12 cellular contexts compared by ENCODE assay signal in genomic region chr11:76615950-76616349, GRCh38. TPM values are rescaled to one million over a fixed set of nuclear protein-coding genes. Genes with fewer than 3 reads are reported as not detected.
DNase-seq lines count a peak whose midpoint lies in the region; ATAC-seq, FAIRE-seq and TF ChIP-seq lines count a peak whose summit lies in the region.
"Had no signal": no experiment of that assay in that cellular context is flagged by ENCODE, and none has a peak within 500 bp of the region (broad histone marks: within the 10 kb centered on the region; RNA-seq: fewer than 3 reads in every experiment).

No MANE protein-coding gene starts in this region.

- TF ChIP-seq EP300 in H1 (IDR thresholded peaks at IDR 0.05; ENCODE audit: borderline replicate concordance in 1 of 2, low read depth in 2 of 2, low read length in 2 of 2): no peak

- CTCF ChIA-PET in activated CD4-positive, alpha-beta T cell treated with anti-CD3 and anti-CD28 coated beads, Interleukin-2, amount 10 ng/mL, durations not matched to agents 7 days and 5 days (lab: Charles Lee): no interaction called here
- CTCF ChIA-PET in H1 (lab: Charles Lee; ENCODE audit: partially characterized antibody) (interaction anchor here (0.7 to 1.4 kb wide), 2 partner anchors 17 to 229 kb away, joined by 3 to 5 read pairs; no protein-coding TSS in a partner anchor), Caco-2 (lab: Charles Lee) (no interaction called here)

- no peak overlapping the region for H3K9ac ChIP-seq in H1 (replicated peaks in 1 of 4; ENCODE audit: extremely low read depth in 1 of 4, low read depth in 3 of 4, low read length in 3 of 4)

- no peak overlapping the region for H3K56ac ChIP-seq in H1 (replicated peaks; ENCODE audit: insufficient read length, low read depth, low read length)

- no peaks in the 10 kb centered on the region for H3K79me2 ChIP-seq in H1 (ENCODE audit: control insufficient read depth in 1 of 2, insufficient read depth in 2 of 2, low read length in 2 of 2)

- peak; percentile 55 for ATAC-seq in aorta (ENCODE audit: low FRiP score)

- H4K8ac ChIP-seq in H1 (ENCODE audit: extremely low read depth, insufficient read depth, low read length): no peak overlapping the region

- WGBS in H1 (ENCODE audit: extremely low coverage in 1 of 2, insufficient coverage in 1 of 2, insufficient read length in 1 of 2, insufficient replicate concordance in 2 of 2, low coverage in 1 of 2, low lambda C conversion rate in 2 of 2, missing lambda C conversion rate in 1 of 2), 2 experiments: 84% methylated on average over 4 of the region's 4 CpGs; no CpG with 5 or more reads in 1 of the 2 experiments
- WGBS in aorta, 2 donors: 7 to 9% methylated on average over 4 of the region's 4 CpGs

- H3K79me1 ChIP-seq in H1 (ENCODE audit: low read depth, low read length): no peaks in the 10 kb centered on the region

- no peak overlapping the region for H4K5ac ChIP-seq in H1 (ENCODE audit: insufficient read length, low read depth, low read length)

- BruUV-seq in Caco-2 (replicated peaks; lab: Mats Ljungman, UMichigan): no TSS peak

- no peak for TF ChIP-seq RAD21 in H1 (IDR thresholded peaks at IDR 0.05 in 1 of 2, conservative IDR thresholded peaks at IDR 0.05 in 1 of 2; ENCODE audit: low read depth in 2 of 2, low read length in 2 of 2)

- H3K23me2 ChIP-seq in H1 (ENCODE audit: low read depth, low read length): no peaks in the 10 kb centered on the region

- POLR2A ChIA-PET in activated CD4-positive, alpha-beta T cell treated with anti-CD3 and anti-CD28 coated beads, Interleukin-2, amount 10 ng/mL, durations not matched to agents 7 days and 5 days (lab: Charles Lee): no interaction called here
- POLR2A ChIA-PET in H1 (lab: Charles Lee; ENCODE audit: partially characterized antibody): no interaction called here
- POLR2A ChIA-PET in Caco-2 (lab: Charles Lee): no interaction called here

- H4K20me1 ChIP-seq in H1 (replicated peaks in 1 of 2; ENCODE audit: control insufficient read depth in 1 of 2, insufficient read depth in 2 of 2, low read length in 2 of 2): no peaks in the 10 kb centered on the region

- H2BK12ac ChIP-seq in H1 (ENCODE audit: low read depth, low read length): no peak overlapping the region

- H3K4me1 ChIP-seq in H1 (replicated peaks in 1 of 4; ENCODE audit: control insufficient read depth in 3 of 4, insufficient read depth in 4 of 4, low read length in 3 of 4) (peaks cover 0 to 6% (median 1%) of the 10 kb centered on the region in 4 experiments; a peak in 4 of 7 replicates), aorta (ENCODE audit: control insufficient read depth in 1 of 2, insufficient read depth in 2 of 2, low read length in 2 of 2) (peaks cover 0 to 5% of the 10 kb centered on the region in 2 donors), Caco-2 (no peaks in the 10 kb centered on the region)

- H3K4me1 Mint-ChIP-seq in activated CD4-positive, alpha-beta T cell treated with anti-CD3 and anti-CD28 coated beads, Interleukin-2, amount 10 ng/mL, durations not matched to agents 24 days and 14 days: peaks cover 1% of the 10 kb centered on the region
- H3K4me1 Mint-ChIP-seq in activated CD4-positive, alpha-beta T cell treated with anti-CD3 and anti-CD28 coated beads, Interleukin-2, amount 10 ng/mL, durations not matched to agents 7 days and 5 days: no peaks in the 10 kb centered on the region
- H3K4me1 Mint-ChIP-seq in Caco-2 (ENCODE audit: low read depth, unreplicated experiment): no peaks in the 10 kb centered on the region

- H3K4me3 Mint-ChIP-seq in activated CD4-positive, alpha-beta T cell treated with anti-CD3 and anti-CD28 coated beads, Interleukin-2, amount 10 ng/mL, durations not matched to agents 24 days and 14 days: no peak overlapping the region
- no peak overlapping the region for H3K4me3 Mint-ChIP-seq in activated CD4-positive, alpha-beta T cell treated with anti-CD3 and anti-CD28 coated beads, Interleukin-2, amount 10 ng/mL, durations not matched to agents 7 days and 5 days
- H3K4me3 Mint-ChIP-seq in Caco-2 (ENCODE audit: unreplicated experiment): no peak overlapping the region

- no peak for FAIRE-seq in H1 (lab: Jason Lieb, UNC)
- FAIRE-seq: endometrium had no signal

- no peak overlapping the region for H3K4ac ChIP-seq in H1 (replicated peaks; ENCODE audit: insufficient read length, low read depth, low read length)

- no peak overlapping the region for H3K18ac ChIP-seq in H1 (ENCODE audit: extremely low read depth, low read length)

- intact Hi-C loops in activated CD4-positive, alpha-beta T cell treated with anti-CD3 and anti-CD28 coated beads, Interleukin-2, amount 10 ng/mL, durations not matched to agents 24 days and 14 days (cut with micrococcal nuclease): no loop called here
- intact Hi-C loops in aorta (cut with DNase I): loop anchor here (2.0 to 5.0 kb wide), 3 partner anchors 36 to 51 kb away; no protein-coding TSS in a partner anchor
- intact Hi-C loops in Caco-2 (cut with micrococcal nuclease; ENCODE audit: unreplicated experiment): loop anchor here (1.0 kb wide), 1 partner anchor 18 kb away; no protein-coding TSS in a partner anchor

- H3K36me3 ChIP-seq in H1 (ENCODE audit: control insufficient read depth in 2 of 4, insufficient read depth in 4 of 4, low read length in 3 of 4): no peaks in the 10 kb centered on the region
- no peaks in the 10 kb centered on the region for H3K36me3 ChIP-seq in aorta (ENCODE audit: control insufficient read depth in 1 of 2, insufficient read depth in 2 of 2, low read length in 1 of 2)
- no peaks in the 10 kb centered on the region for H3K36me3 ChIP-seq in Caco-2 (ENCODE audit: control insufficient read depth, insufficient read depth, low read length)

- no peak for TF ChIP-seq CTCF in H1 (IDR thresholded peaks at IDR 0.05; ENCODE audit: control extremely low read depth in 1 of 3, insufficient read depth in 1 of 3, low read depth in 1 of 3, low read length in 3 of 3)
- TF ChIP-seq CTCF in Caco-2 (IDR thresholded peaks at IDR 0.05; ENCODE audit: insufficient read depth in 1 of 2, low read depth in 1 of 2, low read length in 1 of 2, severe bottlenecking in 1 of 2, unreplicated experiment in 1 of 2): no peak

- no peak overlapping the region for H3K4me3 ChIP-seq in H1 (ENCODE audit: extremely low read depth in 1 of 4, insufficient read depth in 2 of 4, low read depth in 3 of 4, low read length in 4 of 4)
- no peak overlapping the region for H3K4me3 ChIP-seq in aorta (ENCODE audit: low read length in 2 of 2)
- no peak overlapping the region for H3K4me3 ChIP-seq in Caco-2 (ENCODE audit: low read depth, low read length)

- peak overlapping the region; percentile 32; the same call in 1 of the 2 replicates for H2AFZ ChIP-seq in H1 (ENCODE audit: low read length)

- H3K27ac Mint-ChIP-seq in activated CD4-positive, alpha-beta T cell treated with anti-CD3 and anti-CD28 coated beads, Interleukin-2, amount 10 ng/mL, durations not matched to agents 24 days and 14 days: peak overlapping the region; percentile 5
- no peak overlapping the region for H3K27ac Mint-ChIP-seq in activated CD4-positive, alpha-beta T cell treated with anti-CD3 and anti-CD28 coated beads, Interleukin-2, amount 10 ng/mL, durations not matched to agents 7 days and 5 days
- H3K27ac Mint-ChIP-seq in Caco-2 (ENCODE audit: unreplicated experiment): no peak overlapping the region

- H3K9me3 ChIP-seq in H1 (ENCODE audit: insufficient read depth in 2 of 2, low read depth in 1 of 2, low read length in 1 of 2) (peaks cover 2% of the 10 kb centered on the region in 2 experiments; a peak in 1 of 4 replicates), aorta (ENCODE audit: control insufficient read depth, low read length) (no peaks in the 10 kb centered on the region), Caco-2 (peaks cover 10% of the 10 kb centered on the region; the same call in 1 of the 2 replicates)

- H2BK15ac ChIP-seq in H1 (ENCODE audit: low read length): no peak overlapping the region

- no peak overlapping the region for H2BK20ac ChIP-seq in H1 (ENCODE audit: low read length)

- no peak overlapping the region for H3K27ac ChIP-seq in H1 (ENCODE audit: low read depth, low read length)
- H3K27ac ChIP-seq in aorta (ENCODE audit: low read depth in 1 of 2, low read length in 2 of 2): peak overlapping the region; percentile 78 to 91

- H2BK120ac ChIP-seq in H1 (replicated peaks; ENCODE audit: low read depth, low read length): no peak overlapping the region

- no peaks in the 10 kb centered on the region for H3K9me3 Mint-ChIP-seq in activated CD4-positive, alpha-beta T cell treated with anti-CD3 and anti-CD28 coated beads, Interleukin-2, amount 10 ng/mL, durations not matched to agents 24 days and 14 days
- H3K9me3 Mint-ChIP-seq in activated CD4-positive, alpha-beta T cell treated with anti-CD3 and anti-CD28 coated beads, Interleukin-2, amount 10 ng/mL, durations not matched to agents 7 days and 5 days: no peaks in the 10 kb centered on the region
- no peaks in the 10 kb centered on the region for H3K9me3 Mint-ChIP-seq in Caco-2 (ENCODE audit: unreplicated experiment)

- H3K4me2 ChIP-seq in H1 (ENCODE audit: insufficient read depth in 1 of 2, low read depth in 2 of 2, low read length in 2 of 2): no peak overlapping the region

- no peak overlapping the region for H2AK5ac ChIP-seq in H1 (ENCODE audit: low read depth, low read length)

- no peak for DNase-seq in activated CD4-positive, alpha-beta T cell treated with anti-CD3 and anti-CD28 coated beads, Interleukin-2, amount 10 ng/mL, durations not matched to agents 24 days and 14 days
- DNase-seq in activated CD4-positive, alpha-beta T cell treated with anti-CD3 and anti-CD28 coated beads, Interleukin-2, amount 10 ng/mL, durations not matched to agents 7 days and 5 days: no peak
- DNase-seq in H1 (ENCODE audit: low read depth in 1 of 2, low spot score in 2 of 2) (no peak), lung microvascular endothelial cell (ENCODE audit: low read depth in 2 of 2) (peak; percentile 26 to 71), aorta (peak; percentile 89 to 90), COLO829 (ENCODE audit: low spot score) (no peak), Caco-2 (no peak), mucosa of gallbladder (ENCODE audit: low spot score) (no peak)
- DNase-seq: activated T-cell treated with anti-CD3 and anti-CD28 coated beads, Interleukin-2, amount 50 U/mL, for 1 hour; SW 1271 had no signal

- no peak for TF ChIP-seq POLR2A in H1 (IDR thresholded peaks at IDR 0.05; ENCODE audit: control extremely low read depth in 1 of 2, low read depth in 2 of 2, low read length in 2 of 2)

- H3K14ac ChIP-seq in H1 (ENCODE audit: insufficient read length): no peak overlapping the region

- H3K27me3 Mint-ChIP-seq in activated CD4-positive, alpha-beta T cell treated with anti-CD3 and anti-CD28 coated beads, Interleukin-2, amount 10 ng/mL, durations not matched to agents 24 days and 14 days: peaks cover 7% of the 10 kb centered on the region
- H3K27me3 Mint-ChIP-seq in activated CD4-positive, alpha-beta T cell treated with anti-CD3 and anti-CD28 coated beads, Interleukin-2, amount 10 ng/mL, durations not matched to agents 7 days and 5 days: peaks cover 5% of the 10 kb centered on the region
- H3K27me3 Mint-ChIP-seq in Caco-2 (ENCODE audit: insufficient read depth, unreplicated experiment): peaks cover 2% of the 10 kb centered on the region

- no peaks in the 10 kb centered on the region for H3K36me3 Mint-ChIP-seq in activated CD4-positive, alpha-beta T cell treated with anti-CD3 and anti-CD28 coated beads, Interleukin-2, amount 10 ng/mL, durations not matched to agents 24 days and 14 days (ENCODE audit: low read depth)
- H3K36me3 Mint-ChIP-seq in activated CD4-positive, alpha-beta T cell treated with anti-CD3 and anti-CD28 coated beads, Interleukin-2, amount 10 ng/mL, durations not matched to agents 7 days and 5 days (ENCODE audit: low read depth): no peaks in the 10 kb centered on the region
- no peaks in the 10 kb centered on the region for H3K36me3 Mint-ChIP-seq in Caco-2 (ENCODE audit: insufficient read depth, unreplicated experiment)

- H3K27me3 ChIP-seq in H1 (replicated peaks in 1 of 4; ENCODE audit: control insufficient read depth in 3 of 4, extremely low read depth in 1 of 4, insufficient read depth in 3 of 4, low read length in 3 of 4) (no peaks in the 10 kb centered on the region), aorta (ENCODE audit: control insufficient read depth in 1 of 2, insufficient read depth in 2 of 2, low read length in 1 of 2) (no peaks in the 10 kb centered on the region), Caco-2 (replicated peaks; ENCODE audit: control insufficient read depth, insufficient read depth, low read length) (no peaks in the 10 kb centered on the region)

- no peak overlapping the region for H4K91ac ChIP-seq in H1 (replicated peaks; ENCODE audit: insufficient read length, low read length)

- no peak overlapping the region for H2BK5ac ChIP-seq in H1 (ENCODE audit: low read depth, low read length)

- H3K23ac ChIP-seq in H1 (ENCODE audit: insufficient read length): no peak overlapping the region

RNA-seq across cellular contexts. Expression of gene LRRC32, which starts 54.6 kb away (rescaled TPM):
- total RNA-seq in activated CD4-positive, alpha-beta T cell treated with anti-CD3 and anti-CD28 coated beads, Interleukin-2, amount 10 ng/mL, durations not matched to agents 24 days and 14 days: 6.6 and 8.6 TPM in 2 replicates
- total RNA-seq in activated CD4-positive, alpha-beta T cell treated with anti-CD3 and anti-CD28 coated beads, Interleukin-2, amount 10 ng/mL, durations not matched to agents 7 days and 5 days: under 1 TPM; 0.82 to 0.87 TPM
- total RNA-seq in H1 (2021; fragmentation: NEBNext Ultra II Directional; extraction: Animal tissue kit (Norgen Biotek cat#: 25700)): 0.44 and 0.99 TPM in 2 replicates
- 1.9 and 2.0 TPM in 2 replicates for polyA plus RNA-seq in H1 (2011; rRNA removed)
- 1.0 TPM for polyA plus RNA-seq in H1 (2011; cell fraction: cytosol; rRNA removed)
- 0.88 TPM for polyA plus RNA-seq in H1 (2011; cell fraction: nucleus; rRNA removed)
- polyA plus RNA-seq in H1 (2012, experiment 1 of 2): 1.0 to 3.3 TPM (median 1.7 TPM) in 4 replicates
- 1.0 TPM for polyA plus RNA-seq in H1 (2012, experiment 2 of 2)
- 1.1 TPM for polyA plus RNA-seq in H1 (2013, experiment 1 of 2)
- 1.2 TPM for polyA plus RNA-seq in H1 (2013, experiment 2 of 2)
- 0.95 and 1.2 TPM in 2 replicates for polyA minus RNA-seq in H1 (2011; rRNA and poly(A)+ RNA removed)
- polyA minus RNA-seq in H1 (2011; cell fraction: cytosol; rRNA and poly(A)+ RNA removed): 1.2 TPM
- polyA minus RNA-seq in H1 (2011; cell fraction: nucleus; rRNA and poly(A)+ RNA removed): 0.50 TPM
- total RNA-seq in lung microvascular endothelial cell: 29.0 and 57.1 TPM in 2 replicates
- total RNA-seq in aorta: 100 to 1,000 TPM; 130 to 174 TPM
- 100 to 1,000 TPM in 1 of 2 donors, 10 to 100 TPM in 1; 38.8 to 121 TPM for polyA plus RNA-seq in aorta
- total RNA-seq in Caco-2 (2022): 0.27 and 0.84 TPM in 2 replicates
- 33.2 TPM for total RNA-seq in mucosa of gallbladder
- total RNA-seq: A172 had no signal

Comparison
In these comparisons a context has a peak if more than half of its experiments do, and no peak if none do; other contexts are left out.
1. DNase-seq: peak in lung microvascular endothelial cell (2 of 2) and aorta (2 of 2); none in activated CD4-positive, alpha-beta T cell treated with anti-CD3 and anti-CD28 coated beads, Interleukin-2, amount 10 ng/mL, durations not matched to agents 24 days and 14 days (single experiment), activated CD4-positive, alpha-beta T cell treated with anti-CD3 and anti-CD28 coated beads, Interleukin-2, amount 10 ng/mL, durations not matched to agents 7 days and 5 days (single experiment), H1 (0 of 2), COLO829 (single experiment), Caco-2 (0 of 2) and mucosa of gallbladder (single experiment).